In the genomic region with DNA sequence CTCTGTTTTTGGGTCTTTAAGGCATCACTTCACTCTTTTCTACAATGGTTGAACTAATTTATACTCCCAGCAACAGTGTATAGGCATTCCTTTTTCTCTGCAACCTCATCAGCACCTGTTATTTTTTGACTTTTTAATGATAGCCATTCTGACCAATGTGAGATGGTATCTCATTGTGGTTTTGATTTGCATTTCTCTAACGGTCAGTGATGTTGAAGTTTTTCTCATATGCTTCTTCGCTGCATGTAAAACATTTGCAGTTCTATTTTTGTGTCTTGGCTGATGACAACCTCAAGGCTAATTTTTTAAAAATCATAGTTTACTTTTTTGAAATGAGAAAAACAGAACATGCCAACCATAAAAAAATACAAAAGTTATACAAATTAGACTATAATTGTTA, we compare ENCODE assay signal across 23 cellular contexts.
DNase-seq lines count a peak whose midpoint lies in the region; ATAC-seq, FAIRE-seq and TF ChIP-seq lines count a peak whose summit lies in the region.
"Had no signal": no experiment of that assay in that cellular context is flagged by ENCODE, and none has a peak within 500 bp of the region (broad histone marks: within the 10 kb centered on the region; RNA-seq: fewer than 3 reads in every experiment).

No MANE protein-coding gene starts in this region.

- no peak overlapping the region for H3K4me3 ChIP-seq in SJCRH30
- H3K4me3 ChIP-seq in kidney (ENCODE audit: low read length in 2 of 2), result no peak overlapping the region
- no peak overlapping the region for H3K4me3 ChIP-seq in effector memory CD4-positive, alpha-beta T cell (ENCODE audit: insufficient read depth, low read depth, low read length, poor library complexity, severe bottlenecking)
- H3K4me3 ChIP-seq: A549, GM23338, K562 had no signal

- no peaks in the 10 kb centered on the region for H3K36me3 ChIP-seq in SJCRH30
- H3K36me3 ChIP-seq in kidney (ENCODE audit: control insufficient read depth in 1 of 2, insufficient read depth in 2 of 2, low read length in 2 of 2), result no peaks in the 10 kb centered on the region
- H3K36me3 ChIP-seq in effector memory CD4-positive, alpha-beta T cell (ENCODE audit: control insufficient read depth, insufficient read depth, low read length), result no peaks in the 10 kb centered on the region

- H3K27ac ChIP-seq in SJCRH30 (peak overlapping the region; percentile 84), kidney (ENCODE audit: low read depth in 2 of 2, low read length in 2 of 2) (no peak overlapping the region)
- no peak overlapping the region for H3K27ac ChIP-seq in effector memory CD4-positive, alpha-beta T cell (ENCODE audit: insufficient read depth, low read length, poor library complexity, severe bottlenecking)
- H3K27ac ChIP-seq: 22Rv1, A549, C4-2B had no signal

- no peak overlapping the region for H3K9ac ChIP-seq in kidney (ENCODE audit: low read length in 2 of 2)

- FAIRE-seq in kidney (lab: Jason Lieb, UNC), result peak; percentile 68
- FAIRE-seq: A549, D721Med, GM18507, H54, HTR-8/SVneo, K562 had no signal

- no peak for TF ChIP-seq CTCF in kidney (IDR thresholded peaks at IDR 0.05; ENCODE audit: borderline replicate concordance, extremely low read depth, insufficient read depth)

- H3K9me3 ChIP-seq in SJCRH30 (replicated peaks) (no peaks in the 10 kb centered on the region), kidney (ENCODE audit: control insufficient read depth in 1 of 2, low read length in 2 of 2) (no peaks in the 10 kb centered on the region)
- H3K9me3 ChIP-seq in effector memory CD4-positive, alpha-beta T cell (ENCODE audit: control insufficient read depth, low read length), result no peaks in the 10 kb centered on the region
- H3K9me3 ChIP-seq: A549, Caco-2 had no signal

- H3K27me3 ChIP-seq in SJCRH30, result no peaks in the 10 kb centered on the region
- no peaks in the 10 kb centered on the region for H3K27me3 ChIP-seq in effector memory CD4-positive, alpha-beta T cell (replicated peaks; ENCODE audit: control insufficient read depth, insufficient read depth, low read length, poor library complexity, severe bottlenecking)

- DNase-seq in NCI-H526 (lab: John Stamatoyannopoulos, UW) (peak; percentile 31 to 37), NCI-H526 treated with DMSO at 0.1 percent for 48 hours (lab: John Stamatoyannopoulos, UW) (no peak), SJCRH30 (peak in 1 of 2 experiments; percentile 49), kidney (no peak), NCI-H187 (lab: John Stamatoyannopoulos, UW) (no peak)
- DNase-seq in effector memory CD4-positive, alpha-beta T cell, result no peak
- DNase-seq: AML-193; Caco-2; CD4-positive, alpha-beta T cell; DMS79 treated with DMSO at 0.1 percent for 48 hours; GF-D8; HCEC 1CT; IMR-90 had no signal

- H3K4me1 ChIP-seq in SJCRH30 (peaks cover 8% of the 10 kb centered on the region), kidney (ENCODE audit: control insufficient read depth in 1 of 2, insufficient read depth in 1 of 2, low read depth in 1 of 2, low read length in 2 of 2) (no peaks in the 10 kb centered on the region)
- H3K4me1 ChIP-seq in effector memory CD4-positive, alpha-beta T cell (ENCODE audit: control insufficient read depth, insufficient read depth, low read length, poor library complexity, severe bottlenecking), result no peaks in the 10 kb centered on the region
- H3K4me1 ChIP-seq: A549, Caco-2 had no signal

- intact Hi-C loops in kidney (cut with DNase I), result no loop called here

- no peak for ATAC-seq in GM18498 (IDR thresholded peaks at IDR 0.05; ENCODE audit: unreplicated experiment)
- ATAC-seq: A549, GM23338, K562 had no signal

Comparison
In these comparisons a context has a peak if more than half of its experiments do, and no peak if none do; other contexts are left out.
1. DNase-seq: peak in NCI-H526 (2 of 2); none in NCI-H526 treated with DMSO at 0.1 percent for 48 hours (single experiment), kidney (single experiment), effector memory CD4-positive, alpha-beta T cell (0 of 3) and NCI-H187 (0 of 2).